In genomic region chr6:56803594-56803993, GRCh38 we compare ENCODE assay signal across 16 cellular contexts.
A peak's percentile ranks its signal among the peaks of the same experiment; 100 is the strongest.
DNase-seq lines count a peak whose midpoint lies in the region; ATAC-seq and TF ChIP-seq lines count a peak whose summit lies in the region.
"Had no signal": no experiment of that assay in that cellular context is flagged by ENCODE, and none has a peak within 500 bp of the region (broad histone marks: within the 10 kb centered on the region; RNA-seq: fewer than 3 reads in every experiment).

No MANE protein-coding gene starts in this region.

- intact Hi-C loops in activated CD4-positive, alpha-beta T cell treated with anti-CD3 and anti-CD28 coated beads for 36 hours (cut with DNase I, micrococcal nuclease): no loop called here

- H2AFZ ChIP-seq in GM23338: no peak overlapping the region

- peak overlapping the region; percentile 19 for H3K4me2 ChIP-seq in GM23338

- H3K27me3 ChIP-seq in GM23338 (ENCODE audit: insufficient read depth): no peaks in the 10 kb centered on the region
- H3K27me3 ChIP-seq: Peyer's patch, upper lobe of right lung had no signal

- H3K36me3 ChIP-seq in GM23338 (ENCODE audit: insufficient read depth) (no peaks in the 10 kb centered on the region), SK-N-MC (ENCODE audit: insufficient read depth, low read length) (no peaks in the 10 kb centered on the region)
- H3K36me3 ChIP-seq: Peyer's patch, upper lobe of right lung had no signal

- no peak overlapping the region for H3K9ac ChIP-seq in SK-N-MC (ENCODE audit: insufficient read length)

- H3K4me1 Mint-ChIP-seq in GM23338: peaks cover 57% of the 10 kb centered on the region
- no peaks in the 10 kb centered on the region for H3K4me1 Mint-ChIP-seq in activated CD4-positive, alpha-beta T cell treated with anti-CD3 and anti-CD28 coated beads for 36 hours
- no peaks in the 10 kb centered on the region for H3K4me1 Mint-ChIP-seq in activated T-cell treated with anti-CD3 and anti-CD28 coated beads, Interleukin-2, amount 50 U/mL, for 4 hours (ENCODE audit: low read depth)

- peak; percentile 31; the same call in 1 of the 3 replicates for ATAC-seq in GM23338
- no peak for ATAC-seq in activated CD4-positive, alpha-beta T cell treated with anti-CD3 and anti-CD28 coated beads for 36 hours
- no peak for ATAC-seq in activated T-cell treated with anti-CD3 and anti-CD28 coated beads, Interleukin-2, amount 50 U/mL, for 4 hours
- ATAC-seq: upper lobe of right lung had no signal

- H3K27ac Mint-ChIP-seq in GM23338: peak overlapping the region; percentile 69
- H3K27ac Mint-ChIP-seq in activated CD4-positive, alpha-beta T cell treated with anti-CD3 and anti-CD28 coated beads for 36 hours: no peak overlapping the region
- H3K27ac Mint-ChIP-seq: activated naive CD8-positive, alpha-beta T cell; dendritic cell treated with granulocyte-macrophage colony-stimulating factor and Interleukin-4, amounts not matched to agents 40 ng/mL and 50 ng/mL, for 4 days had no signal

- H3F3A ChIP-seq in GM23338 (replicated peaks; ENCODE audit: low read depth): no peaks in the 10 kb centered on the region

- H4K20me1 ChIP-seq in GM23338 (replicated peaks; ENCODE audit: insufficient read depth): 0 out of 2 replicates have a peak, but pooled peaks cover 8% of the 10 kb centered on the region

- TF ChIP-seq CTCF in GM23338 (conservative IDR thresholded peaks at IDR 0.05; ENCODE audit: low read depth in 2 of 2): no peak

- peaks cover 5% of the 10 kb centered on the region; the same call in 1 of the 3 replicates for H3K36me3 Mint-ChIP-seq in GM23338 (ENCODE audit: low read depth)
- no peaks in the 10 kb centered on the region for H3K36me3 Mint-ChIP-seq in activated CD4-positive, alpha-beta T cell treated with anti-CD3 and anti-CD28 coated beads for 36 hours (ENCODE audit: low read depth)
- no peaks in the 10 kb centered on the region for H3K36me3 Mint-ChIP-seq in activated T-cell treated with anti-CD3 and anti-CD28 coated beads, Interleukin-2, amount 50 U/mL, for 4 hours (ENCODE audit: insufficient read depth)
- H3K36me3 Mint-ChIP-seq: activated naive CD8-positive, alpha-beta T cell had no signal

- H3K9me3 ChIP-seq in SK-N-MC (ENCODE audit: low read depth, low read length): no peaks in the 10 kb centered on the region
- H3K9me3 ChIP-seq: Peyer's patch, upper lobe of right lung had no signal

- peaks cover 100% of the 10 kb centered on the region for H3K79me2 ChIP-seq in GM23338 (replicated peaks; ENCODE audit: insufficient read depth)

- CTCF ChIA-PET in activated CD4-positive, alpha-beta T cell treated with anti-CD3 and anti-CD28 coated beads for 36 hours (lab: Charles Lee): no interaction called here

- H3K27me3 Mint-ChIP-seq in GM23338 (ENCODE audit: insufficient read depth, low read depth, poor library complexity): peaks cover 5% of the 10 kb centered on the region
- no peaks in the 10 kb centered on the region for H3K27me3 Mint-ChIP-seq in activated CD4-positive, alpha-beta T cell treated with anti-CD3 and anti-CD28 coated beads for 36 hours
- peaks cover 3% of the 10 kb centered on the region for H3K27me3 Mint-ChIP-seq in activated T-cell treated with anti-CD3 and anti-CD28 coated beads, Interleukin-2, amount 50 U/mL, for 4 hours (ENCODE audit: low read depth)
- H3K27me3 Mint-ChIP-seq: dendritic cell treated with granulocyte-macrophage colony-stimulating factor and Interleukin-4, amounts not matched to agents 40 ng/mL and 50 ng/mL, for 4 days had no signal

- H3K4me3 Mint-ChIP-seq in GM23338: no peak overlapping the region
- no peak overlapping the region for H3K4me3 Mint-ChIP-seq in activated CD4-positive, alpha-beta T cell treated with anti-CD3 and anti-CD28 coated beads for 36 hours
- no peak overlapping the region for H3K4me3 Mint-ChIP-seq in activated T-cell treated with anti-CD3 and anti-CD28 coated beads, Interleukin-2, amount 50 U/mL, for 4 hours
- H3K4me3 Mint-ChIP-seq: activated naive CD8-positive, alpha-beta T cell; dendritic cell treated with granulocyte-macrophage colony-stimulating factor and Interleukin-4, amounts not matched to agents 40 ng/mL and 50 ng/mL, for 4 days; neural crest cell had no signal

- peaks cover 43% of the 10 kb centered on the region for H3K4me1 ChIP-seq in GM23338 (ENCODE audit: insufficient read depth)
- H3K4me1 ChIP-seq: Peyer's patch, upper lobe of right lung had no signal

- H3K27ac ChIP-seq in GM23338 (ENCODE audit: low read depth): 0 out of 2 replicates have a peak overlapping the region, but pooled peaks have one; percentile 30
- H3K27ac ChIP-seq in SK-N-MC: peak overlapping the region; percentile 60
- H3K27ac ChIP-seq: Peyer's patch, upper lobe of right lung had no signal

- DNase-seq in A172 (ENCODE audit: low spot score): peak; percentile 26
- no peak for DNase-seq in GM23338 (ENCODE audit: low spot score)
- no peak for DNase-seq in SK-N-MC (ENCODE audit: low read depth, low spot score)
- peak; percentile 54 for DNase-seq in foreskin melanocyte
- DNase-seq in NCI-H774 (lab: John Stamatoyannopoulos, UW): no peak
- no peak for DNase-seq in iPS-NIHi7 (ENCODE audit: extremely low spot score)
- no peak for DNase-seq in activated CD4-positive, alpha-beta T cell treated with anti-CD3 and anti-CD28 coated beads for 36 hours
- no peak for DNase-seq in activated T-cell treated with anti-CD3 and anti-CD28 coated beads, Interleukin-2, amount 50 U/mL, for 4 hours
- DNase-seq: activated CD8-positive, alpha-beta memory T cell treated with anti-CD3 and anti-CD28 coated beads for 24 hours; Karpas-422; left cardiac atrium; Peyer's patch; upper lobe of right lung had no signal

- no peaks in the 10 kb centered on the region for H3K9me2 ChIP-seq in GM23338 (ENCODE audit: insufficient read depth)

- POLR2A ChIA-PET in activated CD4-positive, alpha-beta T cell treated with anti-CD3 and anti-CD28 coated beads for 36 hours (lab: Charles Lee): no interaction called here

- H3K9me3 Mint-ChIP-seq in GM23338: no peaks in the 10 kb centered on the region
- no peaks in the 10 kb centered on the region for H3K9me3 Mint-ChIP-seq in activated CD4-positive, alpha-beta T cell treated with anti-CD3 and anti-CD28 coated beads for 36 hours (ENCODE audit: low read depth)
- H3K9me3 Mint-ChIP-seq in activated T-cell treated with anti-CD3 and anti-CD28 coated beads, Interleukin-2, amount 50 U/mL, for 4 hours: no peaks in the 10 kb centered on the region
- H3K9me3 Mint-ChIP-seq: dendritic cell treated with granulocyte-macrophage colony-stimulating factor and Interleukin-4, amounts not matched to agents 40 ng/mL and 50 ng/mL, for 4 days; neural crest cell had no signal

- no peak overlapping the region for H3K4me3 ChIP-seq in GM23338
- H3K4me3 ChIP-seq in SK-N-MC: peak overlapping the region; percentile 29
- H3K4me3 ChIP-seq: Peyer's patch, upper lobe of right lung had no signal

TF ChIP-seq in GM23338, 12 proteins besides CTCF, POLR2A, EP300 and RAD21 (continues in another document):
- TF ChIP-seq CREB1 (CRISPR knock-in tag; IDR thresholded peaks at IDR 0.05; ENCODE audit: low read depth): no peak
- TF ChIP-seq JUNB (IDR thresholded peaks at IDR 0.05; ENCODE audit: unreplicated experiment): no peak
- no peak for TF ChIP-seq REST (IDR thresholded peaks at IDR 0.05; ENCODE audit: unreplicated experiment)
- no peak for TF ChIP-seq ZNF114 (CRISPR knock-in tag; IDR thresholded peaks at IDR 0.05)
- no peak for TF ChIP-seq STAT1 (IDR thresholded peaks at IDR 0.05; ENCODE audit: unreplicated experiment)
- no peak for TF ChIP-seq EZH2 (IDR thresholded peaks at IDR 0.05; ENCODE audit: low read depth, unreplicated experiment)
- no peak for TF ChIP-seq POLR2AphosphoS5 (IDR thresholded peaks at IDR 0.05; ENCODE audit: low read depth)
- TF ChIP-seq EZH2phosphoT487 (IDR thresholded peaks at IDR 0.05; ENCODE audit: unreplicated experiment): no peak
- no peak for TF ChIP-seq NANOG (IDR thresholded peaks at IDR 0.05; ENCODE audit: borderline replicate concordance)

Comparison
In these comparisons a context has a peak if more than half of its experiments do, and no peak if none do; other contexts are left out.
1. DNase-seq: peak in A172 (single experiment) and foreskin melanocyte (single experiment); none in GM23338 (single experiment), SK-N-MC (single experiment), NCI-H774 (single experiment), iPS-NIHi7 (single experiment), activated CD4-positive, alpha-beta T cell treated with anti-CD3 and anti-CD28 coated beads for 36 hours (single experiment) and activated T-cell treated with anti-CD3 and anti-CD28 coated beads, Interleukin-2, amount 50 U/mL, for 4 hours (single experiment).